Comparison of ENCODE assay signal across 1 cellular context in genomic region chr2:127208313-127208712, GRCh38.
TF ChIP-seq lines count a peak whose summit lies in the region.

No MANE protein-coding gene starts in this region.

TF ChIP-seq in IMR-90, 13 proteins besides CTCF, POLR2A, EP300 and RAD21 (continued from another document):
- TF ChIP-seq CHD1 (IDR thresholded peaks at IDR 0.05; ENCODE audit: low read depth, low read length): no peak
